Comparison of ENCODE assay signal across 8 cellular contexts in genomic region chr14:22557846-22558220, GRCh38. TPM values are rescaled to one million over a fixed set of nuclear protein-coding genes. Genes with fewer than 3 reads are reported as not detected.
DNase-seq lines count a peak whose midpoint lies in the region; ATAC-seq and TF ChIP-seq lines count a peak whose summit lies in the region.

No MANE protein-coding gene starts in this region.

- peak overlapping the region; percentile 56 to 60 for H3K27ac ChIP-seq in left lung

- H3K9me3 ChIP-seq in left lung: no peaks in the 10 kb centered on the region

- no peak for TF ChIP-seq CTCF in left lung (IDR thresholded peaks at IDR 0.05)

- no peaks in the 10 kb centered on the region for H3K36me3 ChIP-seq in left lung

- H3K4me1 ChIP-seq in left lung: peaks cover 16 to 66% of the 10 kb centered on the region in 2 donors

- H3K27me3 Mint-ChIP-seq in activated CD4-positive, alpha-beta memory T cell treated with anti-CD3 and anti-CD28 coated beads, Interleukin-2, amount 10 ng/mL, durations not matched to agents 7 days and 5 days: peaks cover 2% of the 10 kb centered on the region
- no peaks in the 10 kb centered on the region for H3K27me3 Mint-ChIP-seq in stimulated activated naive CD8-positive, alpha-beta T cell treated with anti-CD3 and anti-CD28 coated beads, Interleukin-15, amount 100 ng/mL, for 72 hours

- no peak for ATAC-seq in left lung
- no peak for ATAC-seq in stimulated activated naive CD8-positive, alpha-beta T cell treated with anti-CD3 and anti-CD28 coated beads, Interleukin-15, amount 100 ng/mL, for 72 hours
- ATAC-seq in GM21360 (IDR thresholded peaks at IDR 0.05; ENCODE audit: unreplicated experiment): no peak
- no peak for ATAC-seq in GM18868 (IDR thresholded peaks at IDR 0.05; ENCODE audit: unreplicated experiment)

- H3K27me3 ChIP-seq in left lung: no peaks in the 10 kb centered on the region

- POLR2A ChIA-PET in activated CD4-positive, alpha-beta memory T cell treated with anti-CD3 and anti-CD28 coated beads, Interleukin-2, amount 10 ng/mL, durations not matched to agents 7 days and 5 days (lab: Charles Lee): interaction anchor here (0.7 to 26.6 kb wide), 15 partner anchors 4 to 644 kb away, joined by 3 to 1110 read pairs (median 3); partner anchors contain the start of genes ACIN1, C14orf119 and DAD1

- CTCF ChIA-PET in activated CD4-positive, alpha-beta memory T cell treated with anti-CD3 and anti-CD28 coated beads, Interleukin-2, amount 10 ng/mL, durations not matched to agents 7 days and 5 days (lab: Charles Lee): interaction anchor here (0.6 to 8.4 kb wide), 17 partner anchors 8 to 640 kb away, joined by 3 to 593 read pairs (median 3); partner anchors contain the start of genes DAD1 and MRPL52

- DNase-seq in activated CD8-positive, alpha-beta memory T cell treated with anti-CD3 and anti-CD28 coated beads, Interleukin-2, amount 50 U/mL, for 48 hours: peak; percentile 59
- no peak for DNase-seq in activated CD8-positive, alpha-beta memory T cell treated with anti-CD3 and anti-CD28 coated beads for 24 hours
- no peak for DNase-seq in activated CD4-positive, alpha-beta memory T cell treated with anti-CD3 and anti-CD28 coated beads, Interleukin-2, amount 10 ng/mL, durations not matched to agents 7 days and 5 days
- DNase-seq in left lung: no peak
- DNase-seq in stimulated activated naive CD8-positive, alpha-beta T cell treated with anti-CD3 and anti-CD28 coated beads, Interleukin-15, amount 100 ng/mL, for 72 hours: no peak
- DNase-seq in NCI-H2171 (lab: John Stamatoyannopoulos, UW): no peak

- H3K4me3 Mint-ChIP-seq in activated CD4-positive, alpha-beta memory T cell treated with anti-CD3 and anti-CD28 coated beads, Interleukin-2, amount 10 ng/mL, durations not matched to agents 7 days and 5 days: peak overlapping the region; percentile 76
- peak overlapping the region; percentile 92 to 94 for H3K4me3 Mint-ChIP-seq in stimulated activated naive CD8-positive, alpha-beta T cell treated with anti-CD3 and anti-CD28 coated beads, Interleukin-15, amount 100 ng/mL, for 72 hours

- H3K36me3 Mint-ChIP-seq in activated CD4-positive, alpha-beta memory T cell treated with anti-CD3 and anti-CD28 coated beads, Interleukin-2, amount 10 ng/mL, durations not matched to agents 7 days and 5 days (ENCODE audit: low read depth): peaks cover 24% of the 10 kb centered on the region

- H3K27ac Mint-ChIP-seq in activated CD4-positive, alpha-beta memory T cell treated with anti-CD3 and anti-CD28 coated beads, Interleukin-2, amount 10 ng/mL, durations not matched to agents 7 days and 5 days: peak overlapping the region; percentile 95
- H3K27ac Mint-ChIP-seq in stimulated activated naive CD8-positive, alpha-beta T cell treated with anti-CD3 and anti-CD28 coated beads, Interleukin-15, amount 100 ng/mL, for 72 hours: peak overlapping the region; percentile 92 to 100

- H3K4me3 ChIP-seq in left lung: no peak overlapping the region

- no peaks in the 10 kb centered on the region for H3K9me3 Mint-ChIP-seq in activated CD4-positive, alpha-beta memory T cell treated with anti-CD3 and anti-CD28 coated beads, Interleukin-2, amount 10 ng/mL, durations not matched to agents 7 days and 5 days
- no peaks in the 10 kb centered on the region for H3K9me3 Mint-ChIP-seq in stimulated activated naive CD8-positive, alpha-beta T cell treated with anti-CD3 and anti-CD28 coated beads, Interleukin-15, amount 100 ng/mL, for 72 hours

- H3K4me1 Mint-ChIP-seq in activated CD4-positive, alpha-beta memory T cell treated with anti-CD3 and anti-CD28 coated beads, Interleukin-2, amount 10 ng/mL, durations not matched to agents 7 days and 5 days: peaks cover 90% of the 10 kb centered on the region
- peaks cover 98% of the 10 kb centered on the region for H3K4me1 Mint-ChIP-seq in stimulated activated naive CD8-positive, alpha-beta T cell treated with anti-CD3 and anti-CD28 coated beads, Interleukin-15, amount 100 ng/mL, for 72 hours

- intact Hi-C loops in left lung (cut with DNase I): no loop called here

RNA-seq across cellular contexts. Expression of gene DAD1, which starts 31.2 kb away (rescaled TPM):
- total RNA-seq in activated CD4-positive, alpha-beta memory T cell treated with anti-CD3 and anti-CD28 coated beads, Interleukin-2, amount 10 ng/mL, durations not matched to agents 7 days and 5 days: 100 to 1,000 TPM; 160 to 167 TPM
- 100 to 1,000 TPM; 220 to 251 TPM for total RNA-seq in left lung

RNA-seq across cellular contexts. Expression of gene ABHD4, which starts 40.3 kb away (rescaled TPM):
- total RNA-seq in activated CD4-positive, alpha-beta memory T cell treated with anti-CD3 and anti-CD28 coated beads, Interleukin-2, amount 10 ng/mL, durations not matched to agents 7 days and 5 days: 10 to 100 TPM; 16.7 to 20.7 TPM
- 10 to 100 TPM; 33.6 to 51.0 TPM for total RNA-seq in left lung
